Comparison of ENCODE assay signal across 1 cellular context in the genomic region with DNA sequence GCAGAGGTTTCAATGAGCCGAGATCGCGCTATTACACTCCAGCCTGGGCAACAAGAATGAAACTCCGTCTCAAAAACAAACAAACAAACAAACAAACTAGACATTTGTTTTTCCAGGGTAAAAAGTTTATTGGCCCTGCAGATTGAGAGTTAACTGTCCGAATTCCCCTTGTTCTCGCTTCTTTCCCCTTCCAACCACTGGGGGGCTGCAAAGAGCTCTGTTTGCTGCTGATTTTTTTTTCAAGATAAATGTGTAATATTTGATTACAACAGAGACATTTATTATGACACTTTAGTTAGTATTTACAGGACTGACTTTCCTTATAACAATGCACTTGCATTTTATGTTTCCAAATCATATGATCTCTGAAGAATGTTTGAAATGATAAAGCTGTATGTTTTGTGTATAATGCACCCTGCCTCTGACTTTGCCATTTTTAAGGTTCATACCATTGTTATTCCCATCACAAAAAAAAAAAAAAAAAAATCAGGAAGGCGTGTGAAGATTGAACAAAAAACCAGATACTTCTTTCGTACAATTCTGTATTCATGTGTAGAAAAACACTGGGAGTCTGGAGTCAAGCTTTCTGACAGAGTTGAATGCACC.
TF ChIP-seq lines count a peak whose summit lies in the region.

No MANE protein-coding gene starts in this region.

TF ChIP-seq in HEK293, 187 proteins besides CTCF, POLR2A, EP300 and RAD21 (continued from another document):
- no peak for TF ChIP-seq ZNF558 (tag by site-specific recombination; IDR thresholded peaks at IDR 0.05)
